ENCODE assay signal across 31 cellular contexts in the genomic region with DNA sequence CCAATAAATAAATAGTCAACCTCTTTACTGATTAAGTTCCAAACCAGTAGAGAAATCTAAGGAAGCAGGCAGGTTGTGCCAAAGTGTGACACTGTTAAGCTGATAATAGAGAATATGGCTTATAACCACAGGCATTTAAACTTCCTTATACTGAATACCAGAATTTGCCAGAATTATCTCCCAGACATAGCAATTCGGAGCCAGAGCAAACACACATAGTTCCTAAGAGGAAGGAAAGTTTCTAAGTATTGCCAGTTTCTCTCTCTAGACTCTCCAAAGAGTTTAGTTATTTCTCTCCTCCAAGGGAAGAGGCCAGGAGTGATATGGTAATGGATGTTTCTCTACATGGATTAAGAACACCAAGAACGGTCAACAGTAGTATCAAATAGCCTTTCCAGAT.
"Had no signal": no experiment of that assay in that cellular context is flagged by ENCODE, and none has a peak within 500 bp of the region (broad histone marks: within the 10 kb centered on the region; RNA-seq: fewer than 3 reads in every experiment).

No MANE protein-coding gene starts in this region.

- H3K9me3 ChIP-seq: ovary, psoas muscle, right lobe of liver, sigmoid colon, spleen, suprapubic skin, testis, tibial artery, transverse colon, upper lobe of right lung, uterus had no signal

- H3K27me3 Mint-ChIP-seq: progenitor cell of endocrine pancreas, type B pancreatic cell had no signal

- H3K36me3 ChIP-seq: neural progenitor cell, ovary, right lobe of liver, sigmoid colon, spleen, suprapubic skin, tibial artery, transverse colon, upper lobe of right lung, uterus had no signal

- H2AFZ ChIP-seq: neural progenitor cell, parathyroid adenoma had no signal

- H3K27ac Mint-ChIP-seq: naive thymus-derived CD4-positive, alpha-beta T cell; natural killer cell; nephron; neural progenitor cell; progenitor cell of endocrine pancreas; stimulated activated effector memory CD8-positive, alpha-beta T cell treated with anti-CD3 and anti-CD28 coated beads, Interleukin-12 subunit alpha, Interleukin-12 subunit beta, amount 100 ng/mL, for 72 hours; stimulated activated naive B cell treated with anti-CD40 and anti-IgM and Interleukin-4, amounts not matched to agents 10 μg/mL and 1 μg/mL and 100 μg/mL, for 72 hours; stimulated activated naive CD8-positive, alpha-beta T cell treated with anti-CD3 and anti-CD28 coated beads, Interleukin-15, amount 100 ng/mL, for 72 hours; type B pancreatic cell had no signal

- H3K36me3 Mint-ChIP-seq: naive thymus-derived CD4-positive, alpha-beta T cell; natural killer cell; neural progenitor cell; stimulated activated effector memory CD8-positive, alpha-beta T cell treated with anti-CD3 and anti-CD28 coated beads, Interleukin-12 subunit alpha, Interleukin-12 subunit beta, amount 100 ng/mL, for 72 hours; type B pancreatic cell had no signal

- H3K79me2 ChIP-seq: parathyroid adenoma had no signal

- DNase-seq: naive thymus-derived CD4-positive, alpha-beta T cell; natural killer cell; occipital lobe; ovary; posterior cingulate gyrus; psoas muscle; right cardiac atrium; right lobe of liver; sigmoid colon; spleen; stimulated activated CD4-positive, alpha-beta T cell treated with anti-CD3 and anti-CD28 coated beads, Interleukin-12 subunit alpha, Interleukin-12 subunit beta, amount 100 ng/mL, for 4 hours; stimulated activated CD4-positive, alpha-beta T cell treated with anti-CD3 and anti-CD28 coated beads, Interleukin-1b, Interleukin-23, amount 100 ng/mL, for 48 hours; stimulated activated CD4-positive, alpha-beta T cell treated with anti-CD3 and anti-CD28 coated beads, Interleukin-4, amount 100 ng/mL, for 24 hours; stimulated activated naive B cell treated with anti-CD40 and anti-IgM and Interleukin-4, amounts not matched to agents 10 μg/mL and 1 μg/mL and 100 μg/mL, for 72 hours; stimulated activated naive CD4-positive, alpha-beta T cell treated with Interleukin-2 at 50 U/mL for 16 hours; stimulated activated naive CD8-positive, alpha-beta T cell treated with anti-CD3 and anti-CD28 coated beads, Interleukin-15, amount 100 ng/mL, for 72 hours; substantia nigra; testis; tibial artery; transverse colon; upper lobe of right lung; uterus had no signal

- H3K4me3 ChIP-seq: neural progenitor cell, ovary, psoas muscle, right lobe of liver, sigmoid colon, skin epidermis, smooth muscle cell, spleen, suprapubic skin, testis, tibial artery, transverse colon, upper lobe of right lung, uterus had no signal

- H3K27me3 ChIP-seq: neural progenitor cell, ovary, right lobe of liver, sigmoid colon, spleen, suprapubic skin, testis, tibial artery, transverse colon, upper lobe of right lung, uterus had no signal

- H3K4me1 ChIP-seq: neural progenitor cell, psoas muscle, sigmoid colon, spleen, suprapubic skin, testis, transverse colon, upper lobe of right lung, uterus had no signal

- H3K4me2 ChIP-seq: neural progenitor cell, smooth muscle cell had no signal

- H3K4me3 Mint-ChIP-seq: naive thymus-derived CD4-positive, alpha-beta T cell; natural killer cell; nephron; neural progenitor cell; stimulated activated effector memory CD8-positive, alpha-beta T cell treated with anti-CD3 and anti-CD28 coated beads, Interleukin-12 subunit alpha, Interleukin-12 subunit beta, amount 100 ng/mL, for 72 hours; stimulated activated naive B cell treated with anti-CD40 and anti-IgM and Interleukin-4, amounts not matched to agents 10 μg/mL and 1 μg/mL and 100 μg/mL, for 72 hours; stimulated activated naive CD8-positive, alpha-beta T cell treated with anti-CD3 and anti-CD28 coated beads, Interleukin-15, amount 100 ng/mL, for 72 hours; type B pancreatic cell had no signal

- H3K9ac ChIP-seq: neural progenitor cell, parathyroid adenoma had no signal

- H3K27ac ChIP-seq: neural progenitor cell, ovary, parathyroid adenoma, psoas muscle, right lobe of liver, sigmoid colon, skin epidermis, spleen, suprapubic skin, testis, tibial artery, transverse colon, upper lobe of right lung, uterus had no signal

- ATAC-seq: naive thymus-derived CD4-positive, alpha-beta T cell; natural killer cell; psoas muscle; right lobe of liver; stimulated activated effector memory CD8-positive, alpha-beta T cell treated with anti-CD3 and anti-CD28 coated beads, Interleukin-12 subunit alpha, Interleukin-12 subunit beta, amount 100 ng/mL, for 72 hours; stimulated activated naive B cell treated with anti-CD40 and anti-IgM and Interleukin-4, amounts not matched to agents 10 μg/mL and 1 μg/mL and 100 μg/mL, for 72 hours; stimulated activated naive CD8-positive, alpha-beta T cell treated with anti-CD3 and anti-CD28 coated beads, Interleukin-15, amount 100 ng/mL, for 72 hours; upper lobe of right lung had no signal

- H3K4me1 Mint-ChIP-seq: naive thymus-derived CD4-positive, alpha-beta T cell; nephron; neural progenitor cell; stimulated activated effector memory CD8-positive, alpha-beta T cell treated with anti-CD3 and anti-CD28 coated beads, Interleukin-12 subunit alpha, Interleukin-12 subunit beta, amount 100 ng/mL, for 72 hours; stimulated activated naive CD8-positive, alpha-beta T cell treated with anti-CD3 and anti-CD28 coated beads, Interleukin-15, amount 100 ng/mL, for 72 hours had no signal

- H3K9me3 Mint-ChIP-seq: natural killer cell; nephron; neural progenitor cell; stimulated activated effector memory CD8-positive, alpha-beta T cell treated with anti-CD3 and anti-CD28 coated beads, Interleukin-12 subunit alpha, Interleukin-12 subunit beta, amount 100 ng/mL, for 72 hours had no signal
